ENCODE assay signal across 11 cellular contexts in the genomic region with DNA sequence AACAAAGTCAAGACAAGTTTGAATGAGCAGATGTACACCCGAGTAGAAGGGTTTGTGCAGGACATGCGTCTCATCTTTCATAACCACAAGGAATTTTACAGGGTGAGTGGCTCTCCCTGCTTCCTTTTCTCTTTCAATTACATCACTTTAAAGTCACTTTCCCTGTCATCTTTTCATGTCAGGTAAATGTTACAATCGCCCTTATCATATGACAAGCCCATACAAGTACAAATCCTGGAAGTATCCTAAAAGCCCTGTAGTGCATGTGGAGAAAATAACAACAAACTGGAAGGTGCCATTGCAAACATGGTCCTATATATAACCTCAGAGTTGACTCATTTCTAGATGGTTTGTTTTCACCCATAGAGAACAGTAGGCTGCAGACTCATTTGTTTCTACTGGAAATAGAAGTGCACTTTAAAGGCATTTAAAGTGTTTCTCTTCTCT.
DNase-seq lines count a peak whose midpoint lies in the region; ATAC-seq and TF ChIP-seq lines count a peak whose summit lies in the region.
"Had no signal": no experiment of that assay in that cellular context is flagged by ENCODE, and none has a peak within 500 bp of the region (broad histone marks: within the 10 kb centered on the region; RNA-seq: fewer than 3 reads in every experiment).

No MANE protein-coding gene starts in this region.

- ATAC-seq in GM18508 (IDR thresholded peaks at IDR 0.05; ENCODE audit: insufficient read depth, unreplicated experiment) (peak; percentile 51), GM21515 (IDR thresholded peaks at IDR 0.05; ENCODE audit: unreplicated experiment) (peak; percentile 76), HG03354 (IDR thresholded peaks at IDR 0.05; ENCODE audit: poor library complexity, severe bottlenecking, unreplicated experiment) (peak; percentile 79), GM19324 (IDR thresholded peaks at IDR 0.05; ENCODE audit: low FRiP score, unreplicated experiment) (no peak)
- ATAC-seq: psoas muscle had no signal

- intact Hi-C loops in posterior cingulate gyrus (cut with DNase I), result no loop called here

- in situ Hi-C loops in brain microvascular endothelial cell (cut with HindIII; ENCODE audit: low pct_ligation_motif_present, low sequenced_read_pairs), result no loop called here

- H3K4me3 ChIP-seq in brain microvascular endothelial cell (ENCODE audit: low read depth, low read length), result no peak overlapping the region
- H3K4me3 ChIP-seq: psoas muscle had no signal

- no peaks in the 10 kb centered on the region for H3K36me3 ChIP-seq in brain microvascular endothelial cell (replicated peaks)

- DNase-seq in brain microvascular endothelial cell, result peak; percentile 53
- DNase-seq in activated T-cell treated with anti-CD3 and anti-CD28 coated beads, Interleukin-2, amount 50 U/mL, for 1 hour, result no peak
- DNase-seq in GM03348 (ENCODE audit: low spot score), result no peak
- no peak for DNase-seq in posterior cingulate gyrus
- DNase-seq: activated CD4-positive, alpha-beta T cell treated with anti-CD3 and anti-CD28 coated beads, Interleukin-2, amount 50 U/mL, for 1 hour; NCI-H510A; psoas muscle had no signal

- H3K27ac ChIP-seq in brain microvascular endothelial cell, result peak overlapping the region; percentile 48
- H3K27ac ChIP-seq: psoas muscle had no signal

- TF ChIP-seq CTCF in brain microvascular endothelial cell (IDR thresholded peaks at IDR 0.05; ENCODE audit: low read depth, low read length, missing control alignments), result no peak

- no peaks in the 10 kb centered on the region for H3K27me3 ChIP-seq in brain microvascular endothelial cell (replicated peaks)
